In genomic region chr12:1606021-1606622, GRCh38 we compare ENCODE assay signal across 8 cellular contexts. TPM values are rescaled to one million over a fixed set of nuclear protein-coding genes. Genes with fewer than 3 reads are reported as not detected.
DNase-seq lines count a peak whose midpoint lies in the region; ATAC-seq and TF ChIP-seq lines count a peak whose summit lies in the region.

No MANE protein-coding gene starts in this region.

- peak overlapping the region; percentile 56; the same call in 1 of the 2 replicates for H3K9ac ChIP-seq in OCI-LY3 (ENCODE audit: low read length)

- H3K36me3 Mint-ChIP-seq in activated T-helper 17 cell treated with anti-CD3 and anti-CD28 coated beads, Interleukin-2, amount 50 U/mL, for 72 hours (ENCODE audit: low read depth): no peaks in the 10 kb centered on the region

- intact Hi-C loops in upper lobe of right lung (cut with DNase I): no loop called here

- peaks cover 24% of the 10 kb centered on the region for H3K4me1 Mint-ChIP-seq in activated T-helper 17 cell treated with anti-CD3 and anti-CD28 coated beads, Interleukin-2, amount 50 U/mL, for 72 hours

- H3K9me3 ChIP-seq in OCI-LY3 (ENCODE audit: insufficient read depth, low read length) (no peaks in the 10 kb centered on the region), upper lobe of right lung (no peaks in the 10 kb centered on the region)

- peak overlapping the region; percentile 55 for H3K4me3 ChIP-seq in AG10803 (ENCODE audit: low read length)
- H3K4me3 ChIP-seq in OCI-LY3 (ENCODE audit: low read length): peak overlapping the region; percentile 81
- peak overlapping the region; percentile 36 for H3K4me3 ChIP-seq in fibroblast of villous mesenchyme (ENCODE audit: low read depth, low read length)
- peak overlapping the region; percentile 54 for H3K4me3 ChIP-seq in upper lobe of right lung

- no peaks in the 10 kb centered on the region for H3K36me3 ChIP-seq in OCI-LY3 (replicated peaks; ENCODE audit: low read depth, low read length)
- no peaks in the 10 kb centered on the region for H3K36me3 ChIP-seq in upper lobe of right lung

- H3K79me2 ChIP-seq in OCI-LY3 (ENCODE audit: low read length): no peaks in the 10 kb centered on the region

- no peak for TF ChIP-seq CTCF in AG10803 (conservative IDR thresholded peaks at IDR 0.05; ENCODE audit: low read length)
- no peak for TF ChIP-seq CTCF in OCI-LY3 (IDR thresholded peaks at IDR 0.05; ENCODE audit: low read depth, low read length)
- no peak for TF ChIP-seq CTCF in fibroblast of villous mesenchyme (IDR thresholded peaks at IDR 0.05; ENCODE audit: insufficient read depth, low read depth, low read length)
- TF ChIP-seq CTCF in upper lobe of right lung (IDR thresholded peaks at IDR 0.05): no peak

- peak overlapping the region; percentile 81 for H3K4me3 Mint-ChIP-seq in activated T-helper 17 cell treated with anti-CD3 and anti-CD28 coated beads, Interleukin-2, amount 50 U/mL, for 72 hours

- H3K9me3 Mint-ChIP-seq in activated T-helper 17 cell treated with anti-CD3 and anti-CD28 coated beads, Interleukin-2, amount 50 U/mL, for 72 hours: no peaks in the 10 kb centered on the region

- peak overlapping the region; percentile 74 for H3K27ac Mint-ChIP-seq in activated T-helper 17 cell treated with anti-CD3 and anti-CD28 coated beads, Interleukin-2, amount 50 U/mL, for 72 hours

- no peak overlapping the region for H2AFZ ChIP-seq in OCI-LY3 (ENCODE audit: low read depth, low read length)

- H3K4me1 ChIP-seq in OCI-LY3 (ENCODE audit: low read length) (peaks cover 43% of the 10 kb centered on the region), upper lobe of right lung (peaks cover 22% of the 10 kb centered on the region)

- peak overlapping the region; percentile 100 for H3K4me2 ChIP-seq in OCI-LY3 (ENCODE audit: low read length)

- ATAC-seq in GM19025 (IDR thresholded peaks at IDR 0.05; ENCODE audit: low read depth, unreplicated experiment): peak; percentile 69
- ATAC-seq in HG03457 (IDR thresholded peaks at IDR 0.05; ENCODE audit: unreplicated experiment): peak; percentile 48
- ATAC-seq in activated T-helper 17 cell treated with anti-CD3 and anti-CD28 coated beads, Interleukin-2, amount 50 U/mL, for 72 hours (replicated peaks): peak; percentile 85
- ATAC-seq in upper lobe of right lung: peak; percentile 75

- H3K27me3 Mint-ChIP-seq in activated T-helper 17 cell treated with anti-CD3 and anti-CD28 coated beads, Interleukin-2, amount 50 U/mL, for 72 hours: no peaks in the 10 kb centered on the region

- DNase-seq in AG10803 (ENCODE audit: low read depth) (peak; percentile 85), fibroblast of villous mesenchyme (ENCODE audit: low read depth) (peak; percentile 93), nucleus accumbens (lab: John Stamatoyannopoulos, UW) (peak in 34 of 56 donors; percentile 6 to 83 (median 48)), upper lobe of right lung (peak; percentile 96)

- H3K27me3 ChIP-seq in OCI-LY3 (ENCODE audit: low read depth, low read length) (0 out of 2 replicates have a peak, but pooled peaks cover 3% of the 10 kb centered on the region), upper lobe of right lung (no peaks in the 10 kb centered on the region)

- peaks cover 3% of the 10 kb centered on the region; the same call in 1 of the 2 replicates for H4K20me1 ChIP-seq in OCI-LY3 (ENCODE audit: insufficient read depth, low read length)

- H3K27ac ChIP-seq in OCI-LY3 (ENCODE audit: low read length) (no peak overlapping the region), upper lobe of right lung (peak overlapping the region; percentile 91)

RNA-seq across cellular contexts. Expression of gene FBXL14, which starts 11.7 kb away (rescaled TPM):
- total RNA-seq in activated T-helper 17 cell treated with anti-CD3 and anti-CD28 coated beads, Interleukin-2, amount 50 U/mL, for 72 hours: 10 to 100 TPM; 22.2 to 29.8 TPM
- total RNA-seq in fibroblast of villous mesenchyme (7.4 and 9.5 TPM in 2 replicates), upper lobe of right lung (17.3 TPM)

RNA-seq across cellular contexts. Expression of gene WNT5B, which starts 22.9 kb away (rescaled TPM):
- total RNA-seq in activated T-helper 17 cell treated with anti-CD3 and anti-CD28 coated beads, Interleukin-2, amount 50 U/mL, for 72 hours: under 1 TPM; 0.26 to 0.30 TPM
- total RNA-seq in fibroblast of villous mesenchyme (78.2 and 98.2 TPM in 2 replicates), upper lobe of right lung (2.3 TPM)

Comparison
In these comparisons a context has a peak if more than half of its experiments do, and no peak if none do; other contexts are left out.
1. RNA of gene WNT5B, which starts 22.9 kb away (total RNA-seq): 78.2 to 98.2 TPM in fibroblast of villous mesenchyme; 2.3 TPM in upper lobe of right lung (single experiment) and 0.26 to 0.30 TPM in activated T-helper 17 cell treated with anti-CD3 and anti-CD28 coated beads, Interleukin-2, amount 50 U/mL, for 72 hours; every median in the first group is over 10 times any median in the second.
2. Peak in every context shown above with its lines, with median percentiles within 50 percentile points of each other: DNase-seq, H3K4me3 ChIP-seq and ATAC-seq.